Comparison of ENCODE assay signal across 26 cellular contexts in genomic region chr18:52953435-52953834, GRCh38.
"Had no signal": no experiment of that assay in that cellular context is flagged by ENCODE, and none has a peak within 500 bp of the region (broad histone marks: within the 10 kb centered on the region; RNA-seq: fewer than 3 reads in every experiment).

No MANE protein-coding gene starts in this region.

- ATAC-seq: esophagus mucosa; foreskin keratinocyte; gastroesophageal sphincter; heart right ventricle; naive thymus-derived CD4-positive, alpha-beta T cell; psoas muscle; right cardiac atrium; stimulated activated effector memory CD8-positive, alpha-beta T cell treated with anti-CD3 and anti-CD28 coated beads, Interleukin-12 subunit alpha, Interleukin-12 subunit beta, amount 100 ng/mL, for 72 hours had no signal

- H3K4me3 ChIP-seq: colonic mucosa, gastroesophageal sphincter, heart right ventricle, lung, psoas muscle, sigmoid colon, stomach, testis, tibial artery, upper lobe of left lung had no signal

- H3K9me3 ChIP-seq: colonic mucosa, gastroesophageal sphincter, heart right ventricle, psoas muscle, sigmoid colon, stomach, testis, tibial artery, upper lobe of left lung had no signal

- DNase-seq: colonic mucosa; effector CD8-positive, alpha-beta T cell; endodermal cell; foreskin keratinocyte; heart right ventricle; naive thymus-derived CD4-positive, alpha-beta T cell; nucleus accumbens; psoas muscle; right cardiac atrium; sigmoid colon; stimulated activated CD4-positive, alpha-beta T cell treated with anti-CD3 and anti-CD28 coated beads, Interleukin-2, amount 100 ng/mL, for 24 hours; stimulated activated CD4-positive, alpha-beta T cell treated with anti-CD3 and anti-CD28 coated beads, Interleukin-4, amount 100 ng/mL, for 24 hours; stimulated activated naive CD4-positive, alpha-beta T cell treated with Interleukin-2 at 50 U/mL for 16 hours; stomach; testis; tibial artery; upper lobe of left lung had no signal

- H3K36me3 Mint-ChIP-seq: memory B cell; mesothelial cell of epicardium; naive thymus-derived CD4-positive, alpha-beta T cell; stimulated activated effector memory CD8-positive, alpha-beta T cell treated with anti-CD3 and anti-CD28 coated beads, Interleukin-12 subunit alpha, Interleukin-12 subunit beta, amount 100 ng/mL, for 72 hours had no signal

- H3K27ac Mint-ChIP-seq: dendritic cell treated with granulocyte-macrophage colony-stimulating factor and Interleukin-4, amounts not matched to agents 40 ng/mL and 50 ng/mL, for 4 days; endodermal cell; memory B cell; mesothelial cell of epicardium; naive thymus-derived CD4-positive, alpha-beta T cell; nephron; stimulated activated effector memory CD8-positive, alpha-beta T cell treated with anti-CD3 and anti-CD28 coated beads, Interleukin-12 subunit alpha, Interleukin-12 subunit beta, amount 100 ng/mL, for 72 hours had no signal

- H3K4me1 ChIP-seq: colonic mucosa, foreskin keratinocyte, gastroesophageal sphincter, heart right ventricle, psoas muscle, sigmoid colon, testis, tibial artery, upper lobe of left lung had no signal

- H3K27ac ChIP-seq: colonic mucosa, epithelial cell of prostate, foreskin keratinocyte, gastroesophageal sphincter, heart right ventricle, psoas muscle, sigmoid colon, stomach, testis, tibial artery, upper lobe of left lung had no signal

- H3K27me3 Mint-ChIP-seq: dendritic cell treated with granulocyte-macrophage colony-stimulating factor and Interleukin-4, amounts not matched to agents 40 ng/mL and 50 ng/mL, for 4 days; memory B cell; naive thymus-derived CD4-positive, alpha-beta T cell had no signal

- H3K4me1 Mint-ChIP-seq: memory B cell; naive thymus-derived CD4-positive, alpha-beta T cell; nephron; stimulated activated effector memory CD8-positive, alpha-beta T cell treated with anti-CD3 and anti-CD28 coated beads, Interleukin-12 subunit alpha, Interleukin-12 subunit beta, amount 100 ng/mL, for 72 hours had no signal

- H3K27me3 ChIP-seq: colonic mucosa, foreskin keratinocyte, heart right ventricle, sigmoid colon, stomach, testis, tibial artery, upper lobe of left lung had no signal

- H3K36me3 ChIP-seq: colonic mucosa, gastroesophageal sphincter, heart right ventricle, sigmoid colon, stomach, tibial artery, upper lobe of left lung had no signal

- H3K9me3 Mint-ChIP-seq: endodermal cell, mesothelial cell of epicardium, nephron had no signal

- H3K4me3 Mint-ChIP-seq: dendritic cell treated with granulocyte-macrophage colony-stimulating factor and Interleukin-4, amounts not matched to agents 40 ng/mL and 50 ng/mL, for 4 days; endodermal cell; memory B cell; mesothelial cell of epicardium; naive thymus-derived CD4-positive, alpha-beta T cell; nephron; stimulated activated effector memory CD8-positive, alpha-beta T cell treated with anti-CD3 and anti-CD28 coated beads, Interleukin-12 subunit alpha, Interleukin-12 subunit beta, amount 100 ng/mL, for 72 hours had no signal
